9 cellular contexts compared by ENCODE assay signal in the genomic region with DNA sequence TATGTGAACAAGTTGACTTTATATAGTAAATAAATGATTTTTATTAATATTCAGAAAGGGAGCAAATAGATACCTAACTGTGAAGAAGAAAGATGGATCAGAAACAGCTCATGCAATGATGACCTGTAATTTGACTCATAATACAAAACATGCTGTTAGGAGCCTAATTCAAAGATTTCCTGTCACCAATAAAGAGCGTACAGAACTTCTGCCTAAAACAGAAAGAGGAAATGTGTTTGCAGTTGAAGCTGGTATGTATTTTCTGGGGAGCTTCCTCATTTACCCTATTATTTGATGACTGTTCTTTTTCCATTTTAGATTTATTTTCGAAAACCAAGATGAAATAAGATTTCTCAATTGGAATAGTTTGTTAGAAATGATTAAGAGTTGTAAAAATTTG. TPM values are rescaled to one million over a fixed set of nuclear protein-coding genes. Genes with fewer than 3 reads are reported as not detected.
A peak's percentile ranks its signal among the peaks of the same experiment; 100 is the strongest.
DNase-seq lines count a peak whose midpoint lies in the region; ATAC-seq and TF ChIP-seq lines count a peak whose summit lies in the region.
"Had no signal": no experiment of that assay in that cellular context is flagged by ENCODE, and none has a peak within 500 bp of the region (broad histone marks: within the 10 kb centered on the region; RNA-seq: fewer than 3 reads in every experiment).

No MANE protein-coding gene starts in this region.

- H3K36me3 ChIP-seq in OCI-LY1 (ENCODE audit: insufficient read depth, low read length) (peaks cover 50% of the 10 kb centered on the region), osteoblast (ENCODE audit: insufficient read depth, low read length) (no peaks in the 10 kb centered on the region), body of pancreas (replicated peaks in 1 of 2; ENCODE audit: insufficient read depth in 1 of 2, low read depth in 2 of 2) (no peaks in the 10 kb centered on the region), A673 (ENCODE audit: insufficient read depth, low read length, poor library complexity, severe bottlenecking) (peaks cover 11% of the 10 kb centered on the region)

- H3K9me3 ChIP-seq in OCI-LY1 (ENCODE audit: low read length), result no peaks in the 10 kb centered on the region
- no peaks in the 10 kb centered on the region for H3K9me3 ChIP-seq in osteoblast (ENCODE audit: low read depth, low read length)
- H3K9me3 ChIP-seq in body of pancreas, result no peaks in the 10 kb centered on the region
- H3K9me3 ChIP-seq in A673 (ENCODE audit: low read depth, low read length, poor library complexity, severe bottlenecking), result no peaks in the 10 kb centered on the region

- BruUV-seq in A673 (replicated peaks; lab: Mats Ljungman, UMichigan), result no TSS peak

- H3K9me3 Mint-ChIP-seq in activated CD8-positive, alpha-beta memory T cell treated with anti-CD3 and anti-CD28 coated beads, Interleukin-2, amount 10 ng/mL, durations not matched to agents 7 days and 5 days (ENCODE audit: low read depth), result no peaks in the 10 kb centered on the region

- CTCF ChIA-PET in activated CD8-positive, alpha-beta memory T cell treated with anti-CD3 and anti-CD28 coated beads, Interleukin-2, amount 10 ng/mL, durations not matched to agents 7 days and 5 days (lab: Charles Lee), result interaction anchor here (1.3 to 1.5 kb wide), 3 partner anchors 14 to 81 kb away, joined by 3 to 6 read pairs (median 4); no protein-coding TSS in a partner anchor
- CTCF ChIA-PET in A673 (lab: Charles Lee), result no interaction called here

- H3K27me3 ChIP-seq in OCI-LY1 (ENCODE audit: insufficient read depth, low read length), result no peaks in the 10 kb centered on the region
- no peaks in the 10 kb centered on the region for H3K27me3 ChIP-seq in osteoblast (ENCODE audit: insufficient read depth, low read length)
- H3K27me3 ChIP-seq in body of pancreas, result no peaks in the 10 kb centered on the region
- H3K27me3 ChIP-seq in A673 (replicated peaks; ENCODE audit: insufficient read depth, low read depth, low read length, poor library complexity), result no peaks in the 10 kb centered on the region

- intact Hi-C loops in body of pancreas (cut with DNase I), result no loop called here
- intact Hi-C loops in A673 (cut with micrococcal nuclease; ENCODE audit: unreplicated experiment), result no loop called here

- H3K4me2 ChIP-seq in OCI-LY1 (ENCODE audit: low read length) (peak overlapping the region; percentile 15), osteoblast (ENCODE audit: insufficient read depth, low read length) (peak overlapping the region; percentile 3)

- no peaks in the 10 kb centered on the region for H3K27me3 Mint-ChIP-seq in activated CD8-positive, alpha-beta memory T cell treated with anti-CD3 and anti-CD28 coated beads, Interleukin-2, amount 10 ng/mL, durations not matched to agents 7 days and 5 days

- TF ChIP-seq CTCF in OCI-LY1 (IDR thresholded peaks at IDR 0.05; ENCODE audit: low read length), result no peak
- no peak for TF ChIP-seq CTCF in osteoblast (IDR thresholded peaks at IDR 0.05; ENCODE audit: extremely low read depth, low read depth, low read length)
- TF ChIP-seq CTCF in body of pancreas (IDR thresholded peaks at IDR 0.05), result no peak
- TF ChIP-seq CTCF in A673 (conservative IDR thresholded peaks at IDR 0.05; ENCODE audit: low read depth, low read length), result no peak

- no peaks in the 10 kb centered on the region for H3F3A ChIP-seq in OCI-LY1 (ENCODE audit: insufficient read depth, low read length)

- H2AFZ ChIP-seq in OCI-LY1 (ENCODE audit: low read length) (no peak overlapping the region), osteoblast (ENCODE audit: low read length) (no peak overlapping the region)

- no peak for TF ChIP-seq POLR2A in body of pancreas (IDR thresholded peaks at IDR 0.05)

- H3K9me2 ChIP-seq in OCI-LY1 (ENCODE audit: low read depth, low read length), result no peaks in the 10 kb centered on the region

- no peak for DNase-seq in activated CD8-positive, alpha-beta memory T cell treated with anti-CD3 and anti-CD28 coated beads, Interleukin-2, amount 10 ng/mL, durations not matched to agents 7 days and 5 days
- DNase-seq in activated CD8-positive, alpha-beta memory T cell treated with anti-CD3 and anti-CD28 coated beads, Interleukin-2, amount 50 U/mL, for 4 hours, result no peak
- DNase-seq in osteoblast (ENCODE audit: insufficient read length, low spot score, missing footprints) (no peak), body of pancreas (no peak), NCI-H1436 treated with DMSO at 0.1 percent for 48 hours (lab: John Stamatoyannopoulos, UW) (no peak), A673 (ENCODE audit: low spot score) (no peak)

- ATAC-seq in activated CD8-positive, alpha-beta memory T cell treated with anti-CD3 and anti-CD28 coated beads, Interleukin-2, amount 10 ng/mL, durations not matched to agents 7 days and 5 days, result peak; percentile 79
- ATAC-seq in HG02798 (IDR thresholded peaks at IDR 0.05; ENCODE audit: poor library complexity, unreplicated experiment) (peak; percentile 42), body of pancreas (no peak)

- peaks cover 35% of the 10 kb centered on the region for H3K79me2 ChIP-seq in OCI-LY1 (ENCODE audit: insufficient read depth, low read length)
- peaks cover 33% of the 10 kb centered on the region for H3K79me2 ChIP-seq in osteoblast (ENCODE audit: insufficient read depth, low read length)

- H3K9ac ChIP-seq in OCI-LY1 (ENCODE audit: low read length), result no peak overlapping the region

- peaks cover 39% of the 10 kb centered on the region for H3K4me1 ChIP-seq in OCI-LY1 (ENCODE audit: insufficient read depth, low read length, severe bottlenecking)
- peaks cover 6% of the 10 kb centered on the region for H3K4me1 ChIP-seq in osteoblast (ENCODE audit: insufficient read depth, low read length)
- H3K4me1 ChIP-seq in body of pancreas, result peaks cover 10% of the 10 kb centered on the region
- H3K4me1 ChIP-seq in A673 (ENCODE audit: insufficient read depth, low read length, poor library complexity, severe bottlenecking), result peaks cover 26% of the 10 kb centered on the region

- peak overlapping the region; percentile 24 for H3K4me3 Mint-ChIP-seq in activated CD8-positive, alpha-beta memory T cell treated with anti-CD3 and anti-CD28 coated beads, Interleukin-2, amount 10 ng/mL, durations not matched to agents 7 days and 5 days

- POLR2A ChIA-PET in A673 (lab: Charles Lee; ENCODE audit: low non-redundant PET), result no interaction called here

- H3K27ac ChIP-seq in OCI-LY1 (ENCODE audit: low read depth, low read length, poor library complexity, severe bottlenecking) (peak overlapping the region; percentile 71), osteoblast (ENCODE audit: low read depth, low read length) (peak overlapping the region; percentile 4), body of pancreas (peak overlapping the region in 1 of 4 donors; percentile 28), A673 (ENCODE audit: low read depth, low read length, poor library complexity, severe bottlenecking) (no peak overlapping the region)
- H3K27ac ChIP-seq: HL-60 had no signal

- peaks cover 29% of the 10 kb centered on the region for H3K4me1 Mint-ChIP-seq in activated CD8-positive, alpha-beta memory T cell treated with anti-CD3 and anti-CD28 coated beads, Interleukin-2, amount 10 ng/mL, durations not matched to agents 7 days and 5 days

- WGBS in body of pancreas, 2 donors, result 75 to 85% methylated on average over 2 of the region's 2 CpGs

- H3K4me3 ChIP-seq in OCI-LY1 (ENCODE audit: low read depth, low read length, poor library complexity, severe bottlenecking), result no peak overlapping the region
- no peak overlapping the region for H3K4me3 ChIP-seq in osteoblast (ENCODE audit: insufficient read depth, low read length)
- H3K4me3 ChIP-seq in body of pancreas, result no peak overlapping the region
- no peak overlapping the region for H3K4me3 ChIP-seq in A673 (ENCODE audit: low read depth, low read length, poor library complexity, severe bottlenecking)

- H3K36me3 Mint-ChIP-seq in activated CD8-positive, alpha-beta memory T cell treated with anti-CD3 and anti-CD28 coated beads, Interleukin-2, amount 10 ng/mL, durations not matched to agents 7 days and 5 days, result peaks cover 31% of the 10 kb centered on the region

- peak overlapping the region; percentile 60 for H3K27ac Mint-ChIP-seq in activated CD8-positive, alpha-beta memory T cell treated with anti-CD3 and anti-CD28 coated beads, Interleukin-2, amount 10 ng/mL, durations not matched to agents 7 days and 5 days

- no peaks in the 10 kb centered on the region; the same call in 1 of the 2 replicates for H4K20me1 ChIP-seq in OCI-LY1 (ENCODE audit: insufficient read depth, low read length)
- peaks cover 4% of the 10 kb centered on the region for H4K20me1 ChIP-seq in osteoblast (ENCODE audit: insufficient read depth, low read length)

RNA-seq across cellular contexts. Expression of gene YTHDC2, which starts 11.4 kb away (rescaled TPM):
- 10 to 100 TPM; 27.6 to 32.8 TPM for total RNA-seq in activated CD8-positive, alpha-beta memory T cell treated with anti-CD3 and anti-CD28 coated beads, Interleukin-2, amount 10 ng/mL, durations not matched to agents 7 days and 5 days
- total RNA-seq in osteoblast (26.8 and 32.6 TPM in 2 replicates), body of pancreas (10 to 100 TPM; 20.8 to 36.9 TPM), A673 (2021) (24.3 and 26.0 TPM in 2 replicates)

RNA-seq across cellular contexts. Expression of gene MCC, which starts 36.7 kb away (rescaled TPM):
- 1 to 10 TPM; 7.4 to 7.5 TPM for total RNA-seq in activated CD8-positive, alpha-beta memory T cell treated with anti-CD3 and anti-CD28 coated beads, Interleukin-2, amount 10 ng/mL, durations not matched to agents 7 days and 5 days
- total RNA-seq in osteoblast (40.1 and 45.6 TPM in 2 replicates), body of pancreas (1 to 10 TPM; 7.5 to 9.9 TPM), A673 (2021) (0.60 and 0.87 TPM in 2 replicates)
